28 cellular contexts compared by ENCODE assay signal in genomic region chr3:191715585-191715984, GRCh38.
"Had no signal": no experiment of that assay in that cellular context is flagged by ENCODE, and none has a peak within 500 bp of the region (broad histone marks: within the 10 kb centered on the region; RNA-seq: fewer than 3 reads in every experiment).

No MANE protein-coding gene starts in this region.

- H3K4me2 ChIP-seq: PC-9 had no signal

- H3K9me3 ChIP-seq: SJCRH30 had no signal

- H3K36me3 Mint-ChIP-seq: activated naive CD8-positive, alpha-beta T cell treated with anti-CD3 and anti-CD28 coated beads for 36 hours had no signal

- H3K4me3 Mint-ChIP-seq: activated CD4-positive, alpha-beta T cell treated with anti-CD3 and anti-CD28 coated beads, Interleukin-2, amount 10 ng/mL, durations not matched to agents 24 days and 14 days; activated CD8-positive, alpha-beta T cell treated with anti-CD3 and anti-CD28 coated beads for 36 hours; activated naive CD8-positive, alpha-beta T cell treated with anti-CD3 and anti-CD28 coated beads for 36 hours; activated T-cell treated with anti-CD3 and anti-CD28 coated beads, Interleukin-2, amount 50 U/mL, for 72 hours; activated T-helper 17 cell treated with anti-CD3 and anti-CD28 coated beads, Interleukin-2, amount 50 U/mL, for 72 hours had no signal

- DNase-seq: activated CD4-positive, alpha-beta T cell treated with anti-CD3 and anti-CD28 coated beads, Interleukin-2, amount 10 ng/mL, durations not matched to agents 24 days and 14 days; activated CD4-positive, alpha-beta T cell treated with anti-CD3 and anti-CD28 coated beads, Interleukin-2, amount 50 U/mL, for 4 hours; activated CD8-positive, alpha-beta T cell treated with anti-CD3 and anti-CD28 coated beads for 36 hours; activated effector memory CD4-positive, alpha-beta T cell treated with anti-CD3 and anti-CD28 coated beads, Interleukin-2, amount 50 U/mL, for 16 hours; activated naive CD4-positive, alpha-beta T cell; activated naive CD4-positive, alpha-beta T cell treated with anti-CD3 and anti-CD28 coated beads, Interleukin-2, amount 50 U/mL, for 16 hours; activated naive CD8-positive, alpha-beta T cell treated with anti-CD3 and anti-CD28 coated beads for 36 hours; activated T-cell treated with anti-CD3 and anti-CD28 coated beads, Interleukin-2, amount 50 U/mL, for 1 hour; activated T-cell treated with anti-CD3 and anti-CD28 coated beads, Interleukin-2, amount 50 U/mL, for 72 hours; amniotic stem cell; aorta; brain microvascular endothelial cell; NCI-H1048; NCI-H1105 treated with DMSO at 0.1 percent for 48 hours; NCI-H1436; NCI-H1694; NCI-H1930; NCI-H2081 treated with DMSO at 0.1 percent for 48 hours; NCI-H345; NCI-H524 treated with DMSO at 0.1 percent for 48 hours; PC-9; SHP77; SJCRH30; T1000; WERI-Rb-1 had no signal

- H3K4me1 ChIP-seq: SJCRH30 had no signal

- H3K27ac Mint-ChIP-seq: activated CD4-positive, alpha-beta T cell treated with anti-CD3 and anti-CD28 coated beads, Interleukin-2, amount 10 ng/mL, durations not matched to agents 24 days and 14 days; activated CD8-positive, alpha-beta T cell treated with anti-CD3 and anti-CD28 coated beads for 36 hours; activated naive CD8-positive, alpha-beta T cell treated with anti-CD3 and anti-CD28 coated beads for 36 hours; activated T-cell treated with anti-CD3 and anti-CD28 coated beads, Interleukin-2, amount 50 U/mL, for 72 hours; activated T-helper 17 cell treated with anti-CD3 and anti-CD28 coated beads, Interleukin-2, amount 50 U/mL, for 72 hours had no signal

- H3K9me3 Mint-ChIP-seq: activated CD4-positive, alpha-beta T cell treated with anti-CD3 and anti-CD28 coated beads, Interleukin-2, amount 10 ng/mL, durations not matched to agents 24 days and 14 days; activated T-helper 17 cell treated with anti-CD3 and anti-CD28 coated beads, Interleukin-2, amount 50 U/mL, for 72 hours had no signal

- ATAC-seq: activated CD8-positive, alpha-beta T cell treated with anti-CD3 and anti-CD28 coated beads for 36 hours; activated T-cell treated with anti-CD3 and anti-CD28 coated beads, Interleukin-2, amount 50 U/mL, for 72 hours; activated T-helper 17 cell treated with anti-CD3 and anti-CD28 coated beads, Interleukin-2, amount 50 U/mL, for 72 hours had no signal

- H2AFZ ChIP-seq: PC-9 had no signal

- H3K27ac ChIP-seq: brain microvascular endothelial cell, PC-9, RWPE1, SJCRH30, SK-N-MC, WERI-Rb-1 had no signal

- H3K4me3 ChIP-seq: PC-9, SJCRH30, SK-N-MC had no signal

- H3K27me3 Mint-ChIP-seq: activated CD4-positive, alpha-beta T cell treated with anti-CD3 and anti-CD28 coated beads, Interleukin-2, amount 10 ng/mL, durations not matched to agents 24 days and 14 days; activated CD8-positive, alpha-beta T cell treated with anti-CD3 and anti-CD28 coated beads for 36 hours; activated naive CD8-positive, alpha-beta T cell treated with anti-CD3 and anti-CD28 coated beads for 36 hours; activated T-helper 17 cell treated with anti-CD3 and anti-CD28 coated beads, Interleukin-2, amount 50 U/mL, for 72 hours had no signal

- H3K4me1 Mint-ChIP-seq: activated CD4-positive, alpha-beta T cell treated with anti-CD3 and anti-CD28 coated beads, Interleukin-2, amount 10 ng/mL, durations not matched to agents 24 days and 14 days; activated naive CD8-positive, alpha-beta T cell treated with anti-CD3 and anti-CD28 coated beads for 36 hours; activated T-helper 17 cell treated with anti-CD3 and anti-CD28 coated beads, Interleukin-2, amount 50 U/mL, for 72 hours had no signal

- H3K36me3 ChIP-seq: brain microvascular endothelial cell, SJCRH30, WERI-Rb-1 had no signal

- H3K27me3 ChIP-seq: brain microvascular endothelial cell, SJCRH30 had no signal
